ENCODE assay signal across 14 cellular contexts in genomic region chr2:152566034-152566727, GRCh38.
A peak's percentile ranks its signal among the peaks of the same experiment; 100 is the strongest.
DNase-seq lines count a peak whose midpoint lies in the region; ATAC-seq and TF ChIP-seq lines count a peak whose summit lies in the region.
"Had no signal": no experiment of that assay in that cellular context is flagged by ENCODE, and none has a peak within 500 bp of the region (broad histone marks: within the 10 kb centered on the region; RNA-seq: fewer than 3 reads in every experiment).

No MANE protein-coding gene starts in this region.

- CTCF ChIA-PET in activated CD4-positive, alpha-beta memory T cell treated with anti-CD3 and anti-CD28 coated beads for 36 hours (lab: Charles Lee): no interaction called here
- CTCF ChIA-PET in MCF 10A (lab: Yijun Ruan, JAX): interaction anchor here (0.6 to 1.4 kb wide), 2 partner anchors 12 to 40 kb away, joined by 3 to 4 read pairs; no protein-coding TSS in a partner anchor
- CTCF ChIA-PET in naive thymus-derived CD4-positive, alpha-beta T cell (lab: Charles Lee): no interaction called here

- H3K36me3 Mint-ChIP-seq in activated CD4-positive, alpha-beta memory T cell treated with anti-CD3 and anti-CD28 coated beads for 36 hours: no peaks in the 10 kb centered on the region
- H3K36me3 Mint-ChIP-seq in MCF 10A (ENCODE audit: insufficient read depth, unreplicated experiment): peaks cover 28% of the 10 kb centered on the region
- no peaks in the 10 kb centered on the region for H3K36me3 Mint-ChIP-seq in naive thymus-derived CD4-positive, alpha-beta T cell

- POLR2A ChIA-PET in activated CD4-positive, alpha-beta memory T cell treated with anti-CD3 and anti-CD28 coated beads for 36 hours (lab: Charles Lee): no interaction called here
- POLR2A ChIA-PET in MCF 10A (lab: Yijun Ruan, JAX): interaction anchor here (0.7 kb wide), 1 partner anchor 19 kb away, joined by 3 read pairs; no protein-coding TSS in a partner anchor
- POLR2A ChIA-PET in naive thymus-derived CD4-positive, alpha-beta T cell (lab: Charles Lee): no interaction called here

- DNase-seq in DMS79 treated with DMSO at 0.1 percent for 48 hours (lab: John Stamatoyannopoulos, UW): peak; percentile 93
- DNase-seq in activated CD4-positive, alpha-beta memory T cell treated with anti-CD3 and anti-CD28 coated beads for 36 hours: no peak
- no peak for DNase-seq in MCF 10A (ENCODE audit: unreplicated experiment)
- DNase-seq in naive thymus-derived CD4-positive, alpha-beta T cell: no peak
- DNase-seq: activated CD4-positive, alpha-beta T cell treated with anti-CD3 and anti-CD28 coated beads, Interleukin-2, amount 50 U/mL, for 1 hour; activated naive CD8-positive, alpha-beta T cell treated with anti-CD3 and anti-CD28 coated beads, Interleukin-2, amount 50 U/mL, for 24 hours; immature natural killer cell; NCI-H1436 treated with DMSO at 0.1 percent for 48 hours had no signal

- no peak overlapping the region for H2AFZ ChIP-seq in OCI-LY3 (ENCODE audit: low read depth, low read length)

- no peak overlapping the region for H3K4me3 Mint-ChIP-seq in activated CD4-positive, alpha-beta memory T cell treated with anti-CD3 and anti-CD28 coated beads for 36 hours
- no peak overlapping the region for H3K4me3 Mint-ChIP-seq in MCF 10A (ENCODE audit: unreplicated experiment)
- H3K4me3 Mint-ChIP-seq in naive thymus-derived CD4-positive, alpha-beta T cell: no peak overlapping the region
- H3K4me3 Mint-ChIP-seq: activated naive CD8-positive, alpha-beta T cell treated with anti-CD3 and anti-CD28 coated beads, Interleukin-2, amount 50 U/mL, for 24 hours; immature natural killer cell had no signal

- H3K27me3 Mint-ChIP-seq in activated CD4-positive, alpha-beta memory T cell treated with anti-CD3 and anti-CD28 coated beads for 36 hours: peaks cover 22% of the 10 kb centered on the region
- H3K27me3 Mint-ChIP-seq in MCF 10A (ENCODE audit: insufficient read depth, unreplicated experiment): no peaks in the 10 kb centered on the region
- peaks cover 5 to 21% (median 8%) of the 10 kb centered on the region in 5 donors for H3K27me3 Mint-ChIP-seq in naive thymus-derived CD4-positive, alpha-beta T cell

- H3K4me3 ChIP-seq in OCI-LY3 (ENCODE audit: low read length): no peak overlapping the region
- no peak overlapping the region for H3K4me3 ChIP-seq in naive thymus-derived CD4-positive, alpha-beta T cell (ENCODE audit: low read length)

- TF ChIP-seq CTCF in OCI-LY3 (IDR thresholded peaks at IDR 0.05; ENCODE audit: low read depth, low read length): no peak
- no peak for TF ChIP-seq CTCF in MCF 10A (IDR thresholded peaks at IDR 0.05; ENCODE audit: unreplicated experiment)

- no peaks in the 10 kb centered on the region for H3K9me3 ChIP-seq in OCI-LY3 (ENCODE audit: insufficient read depth, low read length)
- no peaks in the 10 kb centered on the region for H3K9me3 ChIP-seq in naive thymus-derived CD4-positive, alpha-beta T cell (ENCODE audit: control insufficient read depth in 2 of 3, low read length in 3 of 3)
- H3K9me3 ChIP-seq: neutrophil had no signal

- peak; percentile 70 for ATAC-seq in GM21360 (IDR thresholded peaks at IDR 0.05; ENCODE audit: unreplicated experiment)
- ATAC-seq in HG03045 (IDR thresholded peaks at IDR 0.05; ENCODE audit: unreplicated experiment): peak; percentile 41
- ATAC-seq in SK-N-SH treated with all-trans-retinoic acid at 6 μM for 48 hours: no peak
- ATAC-seq in naive thymus-derived CD4-positive, alpha-beta T cell: no peak
- ATAC-seq: activated naive CD8-positive, alpha-beta T cell treated with anti-CD3 and anti-CD28 coated beads, Interleukin-2, amount 50 U/mL, for 24 hours; Right ventricle myocardium inferior had no signal

- no peak overlapping the region for H3K27ac ChIP-seq in OCI-LY3 (ENCODE audit: low read length)
- no peak overlapping the region for H3K27ac ChIP-seq in naive thymus-derived CD4-positive, alpha-beta T cell (ENCODE audit: low read depth, low read length)
- H3K27ac ChIP-seq: neutrophil had no signal

- H4K20me1 ChIP-seq in OCI-LY3 (ENCODE audit: insufficient read depth, low read length): no peaks in the 10 kb centered on the region

- no peaks in the 10 kb centered on the region for H3K79me2 ChIP-seq in OCI-LY3 (ENCODE audit: low read length)

- H3K27me3 ChIP-seq in OCI-LY3 (ENCODE audit: low read depth, low read length): no peaks in the 10 kb centered on the region
- no peaks in the 10 kb centered on the region for H3K27me3 ChIP-seq in naive thymus-derived CD4-positive, alpha-beta T cell (ENCODE audit: control insufficient read depth in 2 of 2, insufficient read depth in 2 of 2, low read length in 2 of 2)
- H3K27me3 ChIP-seq: neutrophil had no signal

- peaks cover 18% of the 10 kb centered on the region for H3K4me1 ChIP-seq in OCI-LY3 (ENCODE audit: low read length)
- H3K4me1 ChIP-seq in naive thymus-derived CD4-positive, alpha-beta T cell (ENCODE audit: control insufficient read depth in 2 of 2, insufficient read depth in 2 of 2, low read length in 2 of 2): no peaks in the 10 kb centered on the region

- intact Hi-C loops in activated CD4-positive, alpha-beta memory T cell treated with anti-CD3 and anti-CD28 coated beads for 36 hours (cut with micrococcal nuclease): no loop called here
- intact Hi-C loops in MCF 10A (cut with micrococcal nuclease): no loop called here
- intact Hi-C loops in naive thymus-derived CD4-positive, alpha-beta T cell (cut with micrococcal nuclease): no loop called here

- H3K36me3 ChIP-seq in OCI-LY3 (replicated peaks; ENCODE audit: low read depth, low read length): no peaks in the 10 kb centered on the region
- H3K36me3 ChIP-seq in naive thymus-derived CD4-positive, alpha-beta T cell (ENCODE audit: control insufficient read depth in 2 of 3, insufficient read depth in 3 of 3, low read length in 3 of 3): no peaks in the 10 kb centered on the region
- H3K36me3 ChIP-seq: neutrophil had no signal

- H3K4me2 ChIP-seq in OCI-LY3 (ENCODE audit: low read length): peak overlapping the region; percentile 56

- no peak overlapping the region for H3K9ac ChIP-seq in OCI-LY3 (ENCODE audit: low read length)

- BruUV-seq in MCF 10A (replicated peaks; lab: Mats Ljungman, UMichigan): no TSS peak

- H3K4me1 Mint-ChIP-seq in activated CD4-positive, alpha-beta memory T cell treated with anti-CD3 and anti-CD28 coated beads for 36 hours (ENCODE audit: low read depth): peaks cover 3% of the 10 kb centered on the region
- H3K4me1 Mint-ChIP-seq in MCF 10A (ENCODE audit: insufficient read depth, unreplicated experiment): peaks cover 7% of the 10 kb centered on the region
- no peaks in the 10 kb centered on the region for H3K4me1 Mint-ChIP-seq in naive thymus-derived CD4-positive, alpha-beta T cell
- H3K4me1 Mint-ChIP-seq: immature natural killer cell had no signal

- no peak overlapping the region for H3K27ac Mint-ChIP-seq in activated CD4-positive, alpha-beta memory T cell treated with anti-CD3 and anti-CD28 coated beads for 36 hours
- no peak overlapping the region for H3K27ac Mint-ChIP-seq in MCF 10A (ENCODE audit: low read depth, unreplicated experiment)
- no peak overlapping the region for H3K27ac Mint-ChIP-seq in naive thymus-derived CD4-positive, alpha-beta T cell
- H3K27ac Mint-ChIP-seq: activated naive CD8-positive, alpha-beta T cell treated with anti-CD3 and anti-CD28 coated beads, Interleukin-2, amount 50 U/mL, for 24 hours; immature natural killer cell had no signal

- H3K9me3 Mint-ChIP-seq in activated CD4-positive, alpha-beta memory T cell treated with anti-CD3 and anti-CD28 coated beads for 36 hours: no peaks in the 10 kb centered on the region
- H3K9me3 Mint-ChIP-seq in MCF 10A (ENCODE audit: unreplicated experiment): no peaks in the 10 kb centered on the region
- H3K9me3 Mint-ChIP-seq in naive thymus-derived CD4-positive, alpha-beta T cell: no peaks in the 10 kb centered on the region
- H3K9me3 Mint-ChIP-seq: activated naive CD8-positive, alpha-beta T cell treated with anti-CD3 and anti-CD28 coated beads, Interleukin-2, amount 50 U/mL, for 24 hours; immature natural killer cell had no signal

TF ChIP-seq in SK-N-SH treated with all-trans-retinoic acid at 6 μM for 48 hours, 23 proteins besides CTCF, POLR2A, EP300 and RAD21:
- TF ChIP-seq GLIS3 (CRISPR knock-in tag; IDR thresholded peaks at IDR 0.05) (no peak), TCF4 (CRISPR knock-in tag; IDR thresholded peaks at IDR 0.05; ENCODE audit: borderline replicate concordance) (no peak), ESRRG (CRISPR knock-in tag; IDR thresholded peaks at IDR 0.05) (no peak), ZNF70 (CRISPR knock-in tag; IDR thresholded peaks at IDR 0.05) (no peak), CSRNP3 (CRISPR knock-in tag; IDR thresholded peaks at IDR 0.05) (no peak), ZFP30 (CRISPR knock-in tag; IDR thresholded peaks at IDR 0.05) (no peak), CREB5 (CRISPR knock-in tag; IDR thresholded peaks at IDR 0.05; ENCODE audit: low read depth) (no peak)

Comparison
In these comparisons a context has a peak if more than half of its experiments do, and no peak if none do; other contexts are left out.
1. ATAC-seq: peak in GM21360 (single experiment) and HG03045 (single experiment); none in SK-N-SH treated with all-trans-retinoic acid at 6 μM for 48 hours (single experiment) and naive thymus-derived CD4-positive, alpha-beta T cell (single experiment).